8 cellular contexts compared by ENCODE assay signal in genomic region chr1:1398677-1399186, GRCh38. TPM values are rescaled to one million over a fixed set of nuclear protein-coding genes. Genes with fewer than 3 reads are reported as not detected.
DNase-seq lines count a peak whose midpoint lies in the region; ATAC-seq and TF ChIP-seq lines count a peak whose summit lies in the region.

No MANE protein-coding gene starts in this region.

- ATAC-seq in HG03558 (IDR thresholded peaks at IDR 0.05; ENCODE audit: extremely low read depth, unreplicated experiment) (peak; percentile 10), GM19467 (IDR thresholded peaks at IDR 0.05; ENCODE audit: unreplicated experiment) (no peak), HG03520 (IDR thresholded peaks at IDR 0.05; ENCODE audit: unreplicated experiment) (no peak)

- intact Hi-C loops in breast epithelium (cut with DNase I; ENCODE audit: low total_unique reads) = no loop called here

- H3K4me3 ChIP-seq in breast epithelium = peak overlapping the region; percentile 94 to 100 (median 99)
- H3K4me3 ChIP-seq in mesodermal cell (ENCODE audit: extremely low read depth, insufficient read depth, low read length, poor library complexity, severe bottlenecking) = peak overlapping the region; percentile 95

- 0 to 1% methylated on average over 31 to 54 of the region's 54 CpGs for WGBS in mesodermal cell (ENCODE audit: insufficient coverage in 2 of 2), 2 experiments

- no peak for TF ChIP-seq POLR2A in breast epithelium (IDR thresholded peaks at IDR 0.05)

- no peaks in the 10 kb centered on the region for H3K27me3 ChIP-seq in breast epithelium

- TF ChIP-seq CTCF in breast epithelium (IDR thresholded peaks at IDR 0.05) = no peak

- peaks cover 0 to 18% of the 10 kb centered on the region in 2 donors for H3K4me1 ChIP-seq in breast epithelium
- H3K4me1 ChIP-seq in mesodermal cell (ENCODE audit: control insufficient read depth, insufficient read depth, low read length, poor library complexity, severe bottlenecking) = peaks cover 26% of the 10 kb centered on the region

- H3K27ac ChIP-seq in breast epithelium (peak overlapping the region; percentile 82 to 88), mesodermal cell (ENCODE audit: low read depth, low read length, severe bottlenecking) (peak overlapping the region; percentile 72)

- peak; percentile 46 for DNase-seq in activated naive CD4-positive, alpha-beta T cell treated with Interleukin-2 at 50 U/mL for 16 hours
- DNase-seq in activated naive CD4-positive, alpha-beta T cell treated with anti-CD3 and anti-CD28 coated beads, Interleukin-2, amount 50 U/mL, for 16 hours = no peak
- DNase-seq in breast epithelium (ENCODE audit: low spot score in 2 of 2) (no peak), NCI-H526 treated with DMSO at 0.1 percent for 48 hours (lab: John Stamatoyannopoulos, UW) (no peak)

- H3K36me3 ChIP-seq in breast epithelium = peaks cover 10% of the 10 kb centered on the region
- H3K36me3 ChIP-seq in mesodermal cell (ENCODE audit: control insufficient read depth, insufficient read depth, low read length) = peaks cover 75% of the 10 kb centered on the region

- H3K9me3 ChIP-seq in breast epithelium (no peaks in the 10 kb centered on the region), mesodermal cell (ENCODE audit: control insufficient read depth, low read length) (no peaks in the 10 kb centered on the region)

RNA-seq across cellular contexts. Expression of gene CCNL2, which starts 0.4 kb away (rescaled TPM):
- total RNA-seq in breast epithelium = 100 to 1,000 TPM; 170 to 325 (median 285) TPM
- polyA plus RNA-seq in mesodermal cell (2013, experiment 1 of 2) = 176 TPM
- 168 TPM for polyA plus RNA-seq in mesodermal cell (2013, experiment 2 of 2)

RNA-seq across cellular contexts. Expression of gene MRPL20, which starts 8.4 kb away (rescaled TPM):
- total RNA-seq in breast epithelium = 100 to 1,000 TPM; 127 to 149 (median 147) TPM
- 87.5 TPM for polyA plus RNA-seq in mesodermal cell (2013, experiment 1 of 2)
- 80.9 TPM for polyA plus RNA-seq in mesodermal cell (2013, experiment 2 of 2)

RNA-seq across cellular contexts. Expression of gene ANKRD65, which starts 22.3 kb away (rescaled TPM):
- total RNA-seq in breast epithelium = 10 to 100 TPM; 10.2 to 16.0 (median 12.2) TPM
- polyA plus RNA-seq in mesodermal cell (2013, experiment 1 of 2) = 1.5 TPM
- polyA plus RNA-seq in mesodermal cell (2013, experiment 2 of 2) = 1.4 TPM

RNA-seq across cellular contexts. Expression of gene AURKAIP1, which starts 23.7 kb away (rescaled TPM):
- total RNA-seq in breast epithelium = 100 to 1,000 TPM in 1 of 3 donors, 10 to 100 TPM in 2; 91.3 to 116 (median 99.6) TPM
- 103 TPM for polyA plus RNA-seq in mesodermal cell (2013, experiment 1 of 2)
- 83.9 TPM for polyA plus RNA-seq in mesodermal cell (2013, experiment 2 of 2)

RNA-seq across cellular contexts. Expression of gene VWA1, which starts 36.8 kb away (rescaled TPM):
- 10 to 100 TPM; 13.0 to 44.8 (median 35.7) TPM for total RNA-seq in breast epithelium
- polyA plus RNA-seq in mesodermal cell (2013, experiment 1 of 2) = 20.6 TPM
- polyA plus RNA-seq in mesodermal cell (2013, experiment 2 of 2) = 16.6 TPM
